In genomic region chr14:45807187-45807586, GRCh38 we compare ENCODE assay signal across 24 cellular contexts.
DNase-seq lines count a peak whose midpoint lies in the region; ATAC-seq, FAIRE-seq and TF ChIP-seq lines count a peak whose summit lies in the region.
"Had no signal": no experiment of that assay in that cellular context is flagged by ENCODE, and none has a peak within 500 bp of the region (broad histone marks: within the 10 kb centered on the region; RNA-seq: fewer than 3 reads in every experiment).

No MANE protein-coding gene starts in this region.

- DNase-seq in GM12865 (ENCODE audit: low read depth) (peak; percentile 1), M059J (ENCODE audit: low read depth) (peak; percentile 0), GM12878 (ENCODE audit: low read depth, low spot score) (no peak), neural progenitor cell (ENCODE audit: low spot score) (no peak), esophagus muscularis mucosa (ENCODE audit: extremely low spot score) (no peak), stomach (no peak)
- DNase-seq in natural killer cell treated with Interleukin-12 subunit alpha and Interleukin-12 subunit beta and Interleukin-15 and Interleukin-18, amount 100 ng/mL, for 72 hours (ENCODE audit: low spot score), result no peak
- DNase-seq: CD4-positive, alpha-beta T cell; COR-L47; DMS79; Kasumi-1; NCI-H1092 treated with DMSO at 0.1 percent for 48 hours; NCI-H1436 treated with DMSO at 0.1 percent for 48 hours; NCI-H1930; NCI-H2227 treated with DMSO at 0.1 percent for 48 hours; NCI-H510A; PC-3; RPMI8226; SHP77; SW 1271 had no signal

- no peaks in the 10 kb centered on the region for H3K9me3 ChIP-seq in GM12878 (replicated peaks; ENCODE audit: control insufficient read depth, insufficient read depth, low read length)
- H3K9me3 ChIP-seq in neural progenitor cell (ENCODE audit: low read depth), result no peaks in the 10 kb centered on the region
- no peaks in the 10 kb centered on the region for H3K9me3 ChIP-seq in esophagus muscularis mucosa
- H3K9me3 ChIP-seq in stomach, result no peaks in the 10 kb centered on the region
- H3K9me3 ChIP-seq: BLaER1 had no signal

- RAD21 ChIA-PET in GM12878 (lab: Charles Lee; ENCODE audit: unreplicated experiment), result interaction anchor here (1.4 kb wide), 1 partner anchor 87 kb away, joined by 3 read pairs; no protein-coding TSS in a partner anchor

- BruUV-seq in GM12878 (replicated peaks; lab: Mats Ljungman, UMichigan), result no TSS peak

- no peak overlapping the region for H3K9ac ChIP-seq in GM12878 (ENCODE audit: control insufficient read depth, insufficient read depth, low read length)
- no peak overlapping the region for H3K9ac ChIP-seq in neural progenitor cell
- H3K9ac ChIP-seq: BLaER1 had no signal

- H3K4me3 ChIP-seq in GM12865 (ENCODE audit: low read depth, low read length) (no peak overlapping the region), GM12878 (no peak overlapping the region), neural progenitor cell (no peak overlapping the region), esophagus muscularis mucosa (no peak overlapping the region), stomach (no peak overlapping the region)
- H3K4me3 ChIP-seq: BLaER1, SK-N-MC had no signal

- H3K4me2 ChIP-seq in GM12878 (ENCODE audit: control insufficient read depth, insufficient read depth), result no peak overlapping the region
- no peak overlapping the region for H3K4me2 ChIP-seq in neural progenitor cell
- H3K4me2 ChIP-seq: BLaER1 had no signal

- H3K79me2 ChIP-seq in GM12878 (ENCODE audit: control insufficient read depth, insufficient read depth, low read length) (no peaks in the 10 kb centered on the region), neural progenitor cell (ENCODE audit: low read depth) (no peaks in the 10 kb centered on the region)

- POLR2A ChIA-PET in GM12878 (lab: Charles Lee), result interaction anchor here (1.0 kb wide), 1 partner anchor 79 kb away, joined by 3 read pairs; no protein-coding TSS in a partner anchor

- H3K27ac Mint-ChIP-seq in neural progenitor cell, result no peak overlapping the region
- no peak overlapping the region for H3K27ac Mint-ChIP-seq in natural killer cell treated with Interleukin-12 subunit alpha and Interleukin-12 subunit beta and Interleukin-15 and Interleukin-18, amount 100 ng/mL, for 72 hours
- H3K27ac Mint-ChIP-seq: CD4-positive, alpha-beta T cell had no signal

- in situ Hi-C loops in GM12878 (cut with MboI), result no loop called here

- H3K27ac ChIP-seq in GM12878 (ENCODE audit: control insufficient read depth, insufficient read depth) (no peak overlapping the region), neural progenitor cell (no peak overlapping the region), esophagus muscularis mucosa (replicated peaks in 1 of 4) (no peak overlapping the region), stomach (no peak overlapping the region)
- H3K27ac ChIP-seq: BLaER1, SK-N-MC had no signal

- TF ChIP-seq POLR2A in GM12878 (IDR thresholded peaks at IDR 0.05; ENCODE audit: low read depth, low read length), result no peak
- no peak for TF ChIP-seq POLR2A in esophagus muscularis mucosa (IDR thresholded peaks at IDR 0.05; ENCODE audit: low read depth)
- no peak for TF ChIP-seq POLR2A in stomach (IDR thresholded peaks at IDR 0.05)

- CTCF ChIA-PET in GM12878 (lab: Yijun Ruan, JAX), result interaction anchor here (3.9 kb wide), 1 partner anchor 107 kb away, joined by 23 read pairs; no protein-coding TSS in a partner anchor

- H4K20me1 ChIP-seq in GM12878 (ENCODE audit: control insufficient read depth, insufficient read depth) (no peaks in the 10 kb centered on the region), neural progenitor cell (ENCODE audit: low read depth) (no peaks in the 10 kb centered on the region)
- H4K20me1 ChIP-seq: BLaER1 had no signal

- no peaks in the 10 kb centered on the region for H3F3A ChIP-seq in neural progenitor cell (ENCODE audit: low read depth)

- H3K4me3 Mint-ChIP-seq in neural progenitor cell, result no peak overlapping the region
- H3K4me3 Mint-ChIP-seq in natural killer cell treated with Interleukin-12 subunit alpha and Interleukin-12 subunit beta and Interleukin-15 and Interleukin-18, amount 100 ng/mL, for 72 hours, result no peak overlapping the region
- H3K4me3 Mint-ChIP-seq: CD4-positive, alpha-beta T cell had no signal

- H3K9me3 Mint-ChIP-seq in neural progenitor cell, result no peaks in the 10 kb centered on the region
- peaks cover 13% of the 10 kb centered on the region for H3K9me3 Mint-ChIP-seq in natural killer cell treated with Interleukin-12 subunit alpha and Interleukin-12 subunit beta and Interleukin-15 and Interleukin-18, amount 100 ng/mL, for 72 hours

- peak; percentile 66 for ATAC-seq in GM12878
- no peak for ATAC-seq in natural killer cell treated with Interleukin-12 subunit alpha and Interleukin-12 subunit beta and Interleukin-15 and Interleukin-18, amount 100 ng/mL, for 72 hours
- ATAC-seq: PC-3 had no signal

- no peaks in the 10 kb centered on the region for H3K36me3 ChIP-seq in GM12878 (ENCODE audit: control insufficient read depth in 2 of 2, insufficient read depth in 2 of 2, low read length in 1 of 2)
- H3K36me3 ChIP-seq in neural progenitor cell, result no peaks in the 10 kb centered on the region
- H3K36me3 ChIP-seq in esophagus muscularis mucosa, result no peaks in the 10 kb centered on the region
- no peaks in the 10 kb centered on the region for H3K36me3 ChIP-seq in stomach
- H3K36me3 ChIP-seq: BLaER1 had no signal

- SMC1A ChIA-PET in GM12878 (lab: Charles Lee; ENCODE audit: uncharacterized antibody, unreplicated experiment), result interaction anchor here (0.6 to 1.0 kb wide), 4 partner anchors 10 to 76 kb away, joined by 3 read pairs; no protein-coding TSS in a partner anchor

- H3K4me1 ChIP-seq in GM12878 (ENCODE audit: control insufficient read depth, insufficient read depth, low read length) (no peaks in the 10 kb centered on the region), neural progenitor cell (no peaks in the 10 kb centered on the region), esophagus muscularis mucosa (peaks cover 0 to 13% (median 5%) of the 10 kb centered on the region in 4 donors), stomach (peaks cover 0 to 20% (median 5%) of the 10 kb centered on the region in 4 donors)

- H3K27me3 Mint-ChIP-seq in neural progenitor cell (ENCODE audit: insufficient read depth, low read depth), result peaks cover 4% of the 10 kb centered on the region
- no peaks in the 10 kb centered on the region for H3K27me3 Mint-ChIP-seq in natural killer cell treated with Interleukin-12 subunit alpha and Interleukin-12 subunit beta and Interleukin-15 and Interleukin-18, amount 100 ng/mL, for 72 hours
- H3K27me3 Mint-ChIP-seq: CD4-positive, alpha-beta T cell had no signal

- 0 out of 2 replicates have a peak overlapping the region, but pooled peaks have one; percentile 4 for H2AFZ ChIP-seq in GM12878 (ENCODE audit: control insufficient read depth, low read depth, low read length)
- peak overlapping the region; percentile 76 for H2AFZ ChIP-seq in neural progenitor cell (replicated peaks)

- no peaks in the 10 kb centered on the region for H3K4me1 Mint-ChIP-seq in neural progenitor cell
- H3K4me1 Mint-ChIP-seq in natural killer cell treated with Interleukin-12 subunit alpha and Interleukin-12 subunit beta and Interleukin-15 and Interleukin-18, amount 100 ng/mL, for 72 hours (ENCODE audit: low read depth in 2 of 2), result no peaks in the 10 kb centered on the region

- no peaks in the 10 kb centered on the region for H3K27me3 ChIP-seq in GM12878 (replicated peaks in 1 of 2; ENCODE audit: control insufficient read depth in 2 of 2, insufficient read depth in 2 of 2, low read length in 1 of 2)
- no peaks in the 10 kb centered on the region for H3K27me3 ChIP-seq in neural progenitor cell
- no peaks in the 10 kb centered on the region for H3K27me3 ChIP-seq in esophagus muscularis mucosa
- no peaks in the 10 kb centered on the region for H3K27me3 ChIP-seq in stomach
- H3K27me3 ChIP-seq: BLaER1 had no signal

- TF ChIP-seq RAD21 in GM12878 (IDR thresholded peaks at IDR 0.05; ENCODE audit: insufficient read depth, low read depth, low read length), result no peak

- intact Hi-C loops in GM12878 (cut with micrococcal nuclease; ENCODE audit: unreplicated experiment), result no loop called here
- intact Hi-C loops in esophagus muscularis mucosa (cut with DNase I), result no loop called here
- intact Hi-C loops in stomach (cut with DNase I; ENCODE audit: low total_unique reads), result no loop called here

- no peak for TF ChIP-seq CTCF in GM12865 (IDR thresholded peaks at IDR 0.05; ENCODE audit: insufficient read depth, low read depth, low read length, missing control alignments)
- TF ChIP-seq CTCF in GM12878 (IDR thresholded peaks at IDR 0.05 in 2 of 3, conservative IDR thresholded peaks at IDR 0.05 in 1 of 3; ENCODE audit: control insufficient read depth in 2 of 3, extremely low read depth in 1 of 3, insufficient read depth in 1 of 3, low read depth in 3 of 3, low read length in 3 of 3), result no peak
- no peak for TF ChIP-seq CTCF in neural progenitor cell (IDR thresholded peaks at IDR 0.05)
- no peak for TF ChIP-seq CTCF in esophagus muscularis mucosa (IDR thresholded peaks at IDR 0.05)
- no peak for TF ChIP-seq CTCF in stomach (IDR thresholded peaks at IDR 0.05)

- no peak for FAIRE-seq in GM12878 (lab: Jason Lieb, UNC)
- FAIRE-seq: GM12892, H54 had no signal

- 54% methylated on average over 4 of the region's 4 CpGs for WGBS in GM12878 (ENCODE audit: insufficient coverage, insufficient replicate concordance, low lambda C conversion rate, missing lambda C conversion rate)
- 63% methylated on average over 4 of the region's 4 CpGs for WGBS in esophagus muscularis mucosa
- 63 to 72% (median 64%) methylated on average over 4 of the region's 4 CpGs for WGBS in stomach, 5 donors

- H3K36me3 Mint-ChIP-seq in neural progenitor cell, result no peaks in the 10 kb centered on the region
- no peaks in the 10 kb centered on the region for H3K36me3 Mint-ChIP-seq in natural killer cell treated with Interleukin-12 subunit alpha and Interleukin-12 subunit beta and Interleukin-15 and Interleukin-18, amount 100 ng/mL, for 72 hours

- TF ChIP-seq EP300 in GM12878 (IDR thresholded peaks at IDR 0.05; ENCODE audit: borderline replicate concordance in 1 of 2, control insufficient read depth in 1 of 2, low read depth in 2 of 2, low read length in 2 of 2) (no peak), esophagus muscularis mucosa (IDR thresholded peaks at IDR 0.05) (no peak), stomach (IDR thresholded peaks at IDR 0.05) (no peak)

TF ChIP-seq in GM12878, 131 proteins besides CTCF, POLR2A, EP300 and RAD21 (continues in another document):
- TF ChIP-seq PKNOX1 (IDR thresholded peaks at IDR 0.05), result peak; percentile 38; the same call in 1 of the 2 replicates

Comparison
In these comparisons a context has a peak if more than half of its experiments do, and no peak if none do; other contexts are left out.
1. DNase-seq: peak in GM12865 (single experiment) and M059J (single experiment); none in GM12878 (single experiment), neural progenitor cell (single experiment), natural killer cell treated with Interleukin-12 subunit alpha and Interleukin-12 subunit beta and Interleukin-15 and Interleukin-18, amount 100 ng/mL, for 72 hours (single experiment), esophagus muscularis mucosa (single experiment) and stomach (single experiment).